In the genomic region with DNA sequence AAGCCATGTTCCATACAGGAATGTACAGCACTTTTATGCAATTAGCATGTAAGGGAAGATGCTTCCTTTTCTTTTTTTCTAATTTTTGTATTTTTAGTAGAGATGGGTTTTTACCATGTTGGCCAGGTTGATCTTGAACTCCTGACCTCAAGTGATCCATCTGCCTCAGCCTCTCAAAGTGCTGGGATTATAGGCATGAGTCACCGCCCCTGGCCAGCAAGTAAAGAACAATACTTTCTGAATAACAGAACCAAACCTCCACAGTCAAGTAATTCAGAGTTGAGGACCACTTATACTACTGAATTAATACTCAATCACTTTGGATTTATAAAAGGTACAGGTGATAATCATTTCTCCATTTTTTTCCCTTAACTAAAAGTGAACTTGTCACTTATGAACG, we compare ENCODE assay signal across 19 cellular contexts. TPM values are rescaled to one million over a fixed set of nuclear protein-coding genes. Genes with fewer than 3 reads are reported as not detected.
A peak's percentile ranks its signal among the peaks of the same experiment; 100 is the strongest.
DNase-seq lines count a peak whose midpoint lies in the region; ATAC-seq, FAIRE-seq and TF ChIP-seq lines count a peak whose summit lies in the region.
"Had no signal": no experiment of that assay in that cellular context is flagged by ENCODE, and none has a peak within 500 bp of the region (broad histone marks: within the 10 kb centered on the region; RNA-seq: fewer than 3 reads in every experiment).

No MANE protein-coding gene starts in this region.

- no peak overlapping the region for H2BK12ac ChIP-seq in mesenchymal stem cell (ENCODE audit: low read length in 2 of 2)

- whole genome bisulfite sequencing in mesenchymal stem cell = 23% methylated on average over 1 of the region's 2 CpGs

- no peak overlapping the region for H2BK5ac ChIP-seq in mesenchymal stem cell (ENCODE audit: low read depth, low read length, poor library complexity, severe bottlenecking)

- no peak overlapping the region for H3K9ac ChIP-seq in mesenchymal stem cell (ENCODE audit: low read length)
- H3K9ac ChIP-seq: KMS-11 had no signal

- no peak overlapping the region for H3K14ac ChIP-seq in mesenchymal stem cell (ENCODE audit: low read length in 2 of 2)

- H3K36me3 ChIP-seq in MG63 (peaks cover 15% of the 10 kb centered on the region), mesenchymal stem cell (ENCODE audit: control insufficient read depth in 1 of 2, insufficient read depth in 2 of 2, low read depth in 1 of 2, low read length in 2 of 2) (peaks cover 3 to 6% of the 10 kb centered on the region in 2 experiments)

- no peak overlapping the region for H3K4me2 ChIP-seq in mesenchymal stem cell (ENCODE audit: low read length, poor library complexity, severe bottlenecking)
- H3K4me2 ChIP-seq: KMS-11 had no signal

- H3K4me1 ChIP-seq in mesenchymal stem cell (ENCODE audit: control insufficient read depth, insufficient read depth, low read depth, low read length) = no peaks in the 10 kb centered on the region

- peak; percentile 85 for FAIRE-seq in H54 (lab: Jason Lieb, UNC)

- H3K23ac ChIP-seq in mesenchymal stem cell (ENCODE audit: low read length in 2 of 2) = no peak overlapping the region

- no peak overlapping the region for H2AK5ac ChIP-seq in mesenchymal stem cell (ENCODE audit: low read length, severe bottlenecking)

- no peak overlapping the region for H3K4ac ChIP-seq in mesenchymal stem cell (ENCODE audit: low read depth in 1 of 2, low read length in 2 of 2)

- ATAC-seq in HG02840 (IDR thresholded peaks at IDR 0.05; ENCODE audit: low FRiP score, unreplicated experiment) (no peak), GM18858 (IDR thresholded peaks at IDR 0.05; ENCODE audit: unreplicated experiment) (no peak)
- ATAC-seq: activated naive CD4-positive, alpha-beta T cell treated with anti-CD3 and anti-CD28 coated beads, Interleukin-2, amount 50 U/mL, for 72 hours; activated T-cell treated with anti-CD3 and anti-CD28 coated beads, Interleukin-2, amount 50 U/mL, for 72 hours; stimulated activated naive CD8-positive, alpha-beta T cell treated with anti-CD3 and anti-CD28 coated beads, Interleukin-15, Interleukin-2, amounts not matched to agents 100 U/mL and 50 U/mL, for 24 hours had no signal

- no peak overlapping the region for H4K91ac ChIP-seq in mesenchymal stem cell (ENCODE audit: low read length)

- no peak overlapping the region for H4K8ac ChIP-seq in mesenchymal stem cell (ENCODE audit: low read length)

- peaks cover 21% of the 10 kb centered on the region for H3K9me3 ChIP-seq in MG63
- H3K9me3 ChIP-seq in mesenchymal stem cell (ENCODE audit: control insufficient read depth, low read length) = peaks cover 4% of the 10 kb centered on the region

- no peak for TF ChIP-seq POLR2A in H54 (IDR thresholded peaks at IDR 0.05; ENCODE audit: low read depth, low read length)

- H2BK120ac ChIP-seq in mesenchymal stem cell (ENCODE audit: low read depth, low read length) = no peak overlapping the region

- H3K4me3 ChIP-seq in MG63 = no peak overlapping the region
- H3K4me3 ChIP-seq in mesenchymal stem cell (ENCODE audit: insufficient read depth in 1 of 2, low read depth in 1 of 2, low read length in 2 of 2) = no peak overlapping the region

- no peak overlapping the region for H3K27ac ChIP-seq in mesenchymal stem cell (ENCODE audit: low read length, poor library complexity, severe bottlenecking)
- H3K27ac ChIP-seq: KMS-11 had no signal

- no peak overlapping the region for H3K18ac ChIP-seq in mesenchymal stem cell (ENCODE audit: low read depth in 1 of 2, low read length in 2 of 2)

- no peak overlapping the region for H2BK15ac ChIP-seq in mesenchymal stem cell (ENCODE audit: low read depth, poor library complexity, severe bottlenecking)

- no peak overlapping the region for H2AFZ ChIP-seq in mesenchymal stem cell (ENCODE audit: low read depth, low read length)

- DNase-seq in H54 (ENCODE audit: insufficient read length, low spot score) (no peak), MG63 (peak; percentile 69), astrocyte of the hippocampus (ENCODE audit: low read depth, low spot score) (peak; percentile 40), mesenchymal stem cell (peak; percentile 45), NCI-H774 (lab: John Stamatoyannopoulos, UW) (no peak)
- DNase-seq: activated CD4-positive, CD25-positive, alpha-beta regulatory T cell; activated CD8-positive, alpha-beta memory T cell treated with anti-CD3 and anti-CD28 coated beads for 24 hours; H7; mesendoderm; NCI-H69; nephron progenitor cell; stimulated activated CD4-positive, alpha-beta T cell treated with anti-CD3 and anti-CD28 coated beads, Interleukin-2, amount 100 ng/mL, for 24 hours; stimulated activated naive CD8-positive, alpha-beta T cell treated with anti-CD3 and anti-CD28 coated beads, Interleukin-15, Interleukin-2, amounts not matched to agents 100 U/mL and 50 U/mL, for 24 hours; trophoblast cell had no signal

- H3K27me3 ChIP-seq in MG63 (no peaks in the 10 kb centered on the region), mesenchymal stem cell (ENCODE audit: control insufficient read depth in 1 of 2, insufficient read depth in 1 of 2, low read length in 2 of 2) (no peaks in the 10 kb centered on the region)

- H3K79me1 ChIP-seq in mesenchymal stem cell (replicated peaks; ENCODE audit: low read length, poor library complexity, severe bottlenecking) = peaks cover 23% of the 10 kb centered on the region

RNA-seq across cellular contexts. Expression of a gene that starts 13.0 kb away (rescaled TPM):
- 13.6 and 32.5 TPM in 2 replicates for total RNA-seq in MG63 (2014; rRNA removed; shearing (Covaris generic); ENCODE audit: low replicate concordance)
- 15.3 TPM for polyA plus RNA-seq in mesenchymal stem cell (2013, experiment 1 of 2)
- 16.3 TPM for polyA plus RNA-seq in mesenchymal stem cell (2013, experiment 2 of 2)

Comparison
In these comparisons a context has a peak if more than half of its experiments do, and no peak if none do; other contexts are left out.
1. DNase-seq: peak in MG63 (single experiment), astrocyte of the hippocampus (single experiment) and mesenchymal stem cell (single experiment); none in H54 (single experiment) and NCI-H774 (single experiment).